ENCODE assay signal across 8 cellular contexts in genomic region chr6:72649032-72649984, GRCh38. TPM values are rescaled to one million over a fixed set of nuclear protein-coding genes. Genes with fewer than 3 reads are reported as not detected.
A peak's percentile ranks its signal among the peaks of the same experiment; 100 is the strongest.
DNase-seq lines count a peak whose midpoint lies in the region; ATAC-seq lines count a peak whose summit lies in the region.

No MANE protein-coding gene starts in this region.

- peak overlapping the region; percentile 82 for H3K27ac Mint-ChIP-seq in activated naive CD8-positive, alpha-beta T cell treated with anti-CD3 and anti-CD28 coated beads, Interleukin-2, amount 50 U/mL, for 24 hours
- no peak overlapping the region for H3K27ac Mint-ChIP-seq in stimulated activated effector memory CD8-positive, alpha-beta T cell treated with anti-CD3 and anti-CD28 coated beads, Interleukin-12 subunit alpha, Interleukin-12 subunit beta, amount 100 ng/mL, for 72 hours
- H3K27ac Mint-ChIP-seq in T-cell = no peak overlapping the region

- DNase-seq in AG08395 (ENCODE audit: low spot score) = peak; percentile 42
- DNase-seq in activated naive CD8-positive, alpha-beta T cell treated with anti-CD3 and anti-CD28 coated beads, Interleukin-2, amount 50 U/mL, for 24 hours = no peak
- DNase-seq in stimulated activated effector memory CD8-positive, alpha-beta T cell treated with anti-CD3 and anti-CD28 coated beads, Interleukin-12 subunit alpha, Interleukin-12 subunit beta, amount 100 ng/mL, for 72 hours (ENCODE audit: low spot score in 2 of 2) = no peak
- DNase-seq in NCI-H748 (lab: John Stamatoyannopoulos, UW; ENCODE audit: unreplicated experiment) = no peak
- DNase-seq in T-cell = no peak
- no peak for DNase-seq in DMS114 treated with DMSO at 0.1 percent for 48 hours (lab: John Stamatoyannopoulos, UW; ENCODE audit: unreplicated experiment)

- peaks cover 55% of the 10 kb centered on the region for H3K4me1 Mint-ChIP-seq in activated naive CD8-positive, alpha-beta T cell treated with anti-CD3 and anti-CD28 coated beads, Interleukin-2, amount 50 U/mL, for 24 hours
- H3K4me1 Mint-ChIP-seq in stimulated activated effector memory CD8-positive, alpha-beta T cell treated with anti-CD3 and anti-CD28 coated beads, Interleukin-12 subunit alpha, Interleukin-12 subunit beta, amount 100 ng/mL, for 72 hours = peaks cover 13% of the 10 kb centered on the region
- H3K4me1 Mint-ChIP-seq in T-cell = peaks cover 0 to 17% (median 0%) of the 10 kb centered on the region in 3 donors

- H3K9me3 Mint-ChIP-seq in activated naive CD8-positive, alpha-beta T cell treated with anti-CD3 and anti-CD28 coated beads, Interleukin-2, amount 50 U/mL, for 24 hours = no peaks in the 10 kb centered on the region
- H3K9me3 Mint-ChIP-seq in stimulated activated effector memory CD8-positive, alpha-beta T cell treated with anti-CD3 and anti-CD28 coated beads, Interleukin-12 subunit alpha, Interleukin-12 subunit beta, amount 100 ng/mL, for 72 hours = no peaks in the 10 kb centered on the region
- no peaks in the 10 kb centered on the region for H3K9me3 Mint-ChIP-seq in T-cell

- H3K4me3 Mint-ChIP-seq in activated naive CD8-positive, alpha-beta T cell treated with anti-CD3 and anti-CD28 coated beads, Interleukin-2, amount 50 U/mL, for 24 hours = no peak overlapping the region
- peak overlapping the region; percentile 19 for H3K4me3 Mint-ChIP-seq in stimulated activated effector memory CD8-positive, alpha-beta T cell treated with anti-CD3 and anti-CD28 coated beads, Interleukin-12 subunit alpha, Interleukin-12 subunit beta, amount 100 ng/mL, for 72 hours
- no peak overlapping the region for H3K4me3 Mint-ChIP-seq in T-cell

- H3K36me3 Mint-ChIP-seq in activated naive CD8-positive, alpha-beta T cell treated with anti-CD3 and anti-CD28 coated beads, Interleukin-2, amount 50 U/mL, for 24 hours (ENCODE audit: low read depth) = peaks cover 15% of the 10 kb centered on the region
- no peaks in the 10 kb centered on the region for H3K36me3 Mint-ChIP-seq in stimulated activated effector memory CD8-positive, alpha-beta T cell treated with anti-CD3 and anti-CD28 coated beads, Interleukin-12 subunit alpha, Interleukin-12 subunit beta, amount 100 ng/mL, for 72 hours
- H3K36me3 Mint-ChIP-seq in T-cell = peaks cover 4% of the 10 kb centered on the region

- H3K27me3 Mint-ChIP-seq in activated naive CD8-positive, alpha-beta T cell treated with anti-CD3 and anti-CD28 coated beads, Interleukin-2, amount 50 U/mL, for 24 hours = no peaks in the 10 kb centered on the region
- no peaks in the 10 kb centered on the region for H3K27me3 Mint-ChIP-seq in T-cell

- ATAC-seq in GM18909 (IDR thresholded peaks at IDR 0.05; ENCODE audit: poor library complexity, unreplicated experiment) (peak; percentile 65), HG03135 (IDR thresholded peaks at IDR 0.05; ENCODE audit: unreplicated experiment) (peak; percentile 43), T-cell (replicated peaks in 1 of 4) (no peak)
- peak; percentile 89 for ATAC-seq in activated naive CD8-positive, alpha-beta T cell treated with anti-CD3 and anti-CD28 coated beads, Interleukin-2, amount 50 U/mL, for 24 hours
- peak; percentile 90 for ATAC-seq in stimulated activated effector memory CD8-positive, alpha-beta T cell treated with anti-CD3 and anti-CD28 coated beads, Interleukin-12 subunit alpha, Interleukin-12 subunit beta, amount 100 ng/mL, for 72 hours

- POLR2A ChIA-PET in T-cell (lab: Charles Lee) = no interaction called here

- CTCF ChIA-PET in T-cell (lab: Charles Lee) = no interaction called here

RNA-seq across cellular contexts. Expression of gene KCNQ5, which starts 27.4 kb away (rescaled TPM):
- 1 to 10 TPM; 3.5 to 5.3 (median 4.3) TPM for total RNA-seq in T-cell

Comparison
In these comparisons a context has a peak if more than half of its experiments do, and no peak if none do; other contexts are left out.
1. ATAC-seq: peak in GM18909 (single experiment), HG03135 (single experiment), activated naive CD8-positive, alpha-beta T cell treated with anti-CD3 and anti-CD28 coated beads, Interleukin-2, amount 50 U/mL, for 24 hours (single experiment) and stimulated activated effector memory CD8-positive, alpha-beta T cell treated with anti-CD3 and anti-CD28 coated beads, Interleukin-12 subunit alpha, Interleukin-12 subunit beta, amount 100 ng/mL, for 72 hours (single experiment); none in T-cell (0 of 4).